ENCODE assay signal across 20 cellular contexts in genomic region chr17:61005358-61005757, GRCh38.
DNase-seq lines count a peak whose midpoint lies in the region; ATAC-seq and TF ChIP-seq lines count a peak whose summit lies in the region.
"Had no signal": no experiment of that assay in that cellular context is flagged by ENCODE, and none has a peak within 500 bp of the region (broad histone marks: within the 10 kb centered on the region; RNA-seq: fewer than 3 reads in every experiment).

No MANE protein-coding gene starts in this region.

- no peak overlapping the region for H3K4me3 Mint-ChIP-seq in nephron
- H3K4me3 Mint-ChIP-seq: CD4-positive, CD25-positive, alpha-beta regulatory T cell had no signal

- 77% methylated on average over 5 of the region's 5 CpGs for WGBS in right cardiac atrium

- DNase-seq in NCI-H460 (ENCODE audit: extremely low read depth, low read depth): peak; percentile 90
- DNase-seq in cardiac fibroblast (ENCODE audit: low read depth in 2 of 2): peak; percentile 18 to 70
- DNase-seq in right cardiac atrium: peak in 2 of 3 donors; percentile 13 to 42
- DNase-seq in SHP77 (lab: John Stamatoyannopoulos, UW): no peak
- no peak for DNase-seq in MG63
- DNase-seq: AML-193; CD4-positive, CD25-positive, alpha-beta regulatory T cell; COR-L47; DMS 273 treated with DMSO at 0.1 percent for 48 hours; DND-41; GM23248; HCEC 1CT; KBM-7; NCI-H1105 treated with DMSO at 0.1 percent for 48 hours; NCI-H1694; NCI-H510A treated with DMSO at 0.1 percent for 48 hours; NCI-H774; OCI-M1 had no signal

- peak overlapping the region; percentile 16 to 71 (median 22) for H3K27ac Mint-ChIP-seq in nephron
- H3K27ac Mint-ChIP-seq: CD4-positive, CD25-positive, alpha-beta regulatory T cell had no signal

- H3K27me3 ChIP-seq in right cardiac atrium (ENCODE audit: control insufficient read depth, insufficient read depth) (no peaks in the 10 kb centered on the region), MG63 (no peaks in the 10 kb centered on the region)

- no peak for TF ChIP-seq CTCF in cardiac fibroblast (IDR thresholded peaks at IDR 0.05; ENCODE audit: low read depth, low read length)
- TF ChIP-seq CTCF in nephron (IDR thresholded peaks at IDR 0.05; ENCODE audit: unreplicated experiment in 3 of 3): no peak

- no peaks in the 10 kb centered on the region for H3K9me3 Mint-ChIP-seq in nephron
- H3K9me3 Mint-ChIP-seq: CD4-positive, CD25-positive, alpha-beta regulatory T cell had no signal

- peaks cover 55% of the 10 kb centered on the region for H3K4me1 Mint-ChIP-seq in nephron

- H3K9me3 ChIP-seq in right cardiac atrium (ENCODE audit: control insufficient read depth, low read length) (no peaks in the 10 kb centered on the region), MG63 (no peaks in the 10 kb centered on the region)

- no peak for ATAC-seq in right cardiac atrium
- ATAC-seq in GM18498 (IDR thresholded peaks at IDR 0.05; ENCODE audit: unreplicated experiment): no peak

- H3K4me3 ChIP-seq in cardiac fibroblast (replicated peaks in 1 of 2; ENCODE audit: low read depth in 2 of 2, low read length in 2 of 2) (no peak overlapping the region), right cardiac atrium (ENCODE audit: low read length) (no peak overlapping the region), MG63 (no peak overlapping the region)
- H3K4me3 ChIP-seq: GM23248 had no signal

- no peak overlapping the region for H3K27ac ChIP-seq in right cardiac atrium (ENCODE audit: low read length)
- H3K27ac ChIP-seq: GM23248 had no signal

- no peaks in the 10 kb centered on the region for H3K36me3 ChIP-seq in MG63

- no peaks in the 10 kb centered on the region for H3K27me3 Mint-ChIP-seq in nephron (ENCODE audit: low read depth)

- no peaks in the 10 kb centered on the region for H3K36me3 Mint-ChIP-seq in nephron (ENCODE audit: low read depth)

- intact Hi-C loops in right cardiac atrium (cut with DNase I): loop anchor here in 1 of 4 donors (10.0 kb wide), 1 partner anchor 389 kb away; the partner anchor contains the start of gene TBX2

- H3K4me1 ChIP-seq in right cardiac atrium (ENCODE audit: control insufficient read depth, insufficient read depth, low read length): no peaks in the 10 kb centered on the region

Comparison
In these comparisons a context has a peak if more than half of its experiments do, and no peak if none do; other contexts are left out.
1. DNase-seq: peak in NCI-H460 (single experiment), cardiac fibroblast (2 of 2) and right cardiac atrium (2 of 3); none in SHP77 (0 of 2) and MG63 (single experiment).